ENCODE assay signal across 8 cellular contexts in genomic region chr10:129467346-129468119, GRCh38. TPM values are rescaled to one million over a fixed set of nuclear protein-coding genes. Genes with fewer than 3 reads are reported as not detected.
A peak's percentile ranks its signal among the peaks of the same experiment; 100 is the strongest.
DNase-seq lines count a peak whose midpoint lies in the region; ATAC-seq, FAIRE-seq and TF ChIP-seq lines count a peak whose summit lies in the region.

No MANE protein-coding gene starts in this region.

- no peak for TF ChIP-seq EP300 in gastroesophageal sphincter (IDR thresholded peaks at IDR 0.05)

- intact Hi-C loops in activated CD4-positive, alpha-beta memory T cell treated with anti-CD3 and anti-CD28 coated beads for 36 hours (cut with micrococcal nuclease), result loop anchor here (1.0 kb wide), 3 partner anchors 643 to 712 kb away; partner anchors contain the start of genes C10orf143 and GLRX3

- CTCF ChIA-PET in activated CD4-positive, alpha-beta memory T cell treated with anti-CD3 and anti-CD28 coated beads for 36 hours (lab: Charles Lee), result interaction anchor here (1.2 kb wide), 1 partner anchor 643 kb away, joined by 7 read pairs; the partner anchor contains the start of gene C10orf143

- peak overlapping the region; percentile 67 to 87 (median 86) for H3K27ac ChIP-seq in gastroesophageal sphincter

- POLR2A ChIA-PET in activated CD4-positive, alpha-beta memory T cell treated with anti-CD3 and anti-CD28 coated beads for 36 hours (lab: Charles Lee), result interaction anchor here (0.6 to 2.2 kb wide), 2 partner anchors 643 to 833 kb away, joined by 3 to 13 read pairs; partner anchors contain the start of gene C10orf143

- ATAC-seq in HG02943 (IDR thresholded peaks at IDR 0.05; ENCODE audit: low read depth, unreplicated experiment) (peak; percentile 10), gastroesophageal sphincter (no peak), HG03439 (IDR thresholded peaks at IDR 0.05; ENCODE audit: unreplicated experiment) (no peak)

- H3K27me3 Mint-ChIP-seq in activated CD4-positive, alpha-beta memory T cell treated with anti-CD3 and anti-CD28 coated beads for 36 hours, result no peaks in the 10 kb centered on the region

- DNase-seq in GM18507 (ENCODE audit: extremely low spot score, insufficient read length, low read depth), result no peak
- no peak for DNase-seq in activated CD4-positive, alpha-beta memory T cell treated with anti-CD3 and anti-CD28 coated beads for 36 hours
- DNase-seq in pons (ENCODE audit: low spot score), result peak; percentile 19
- DNase-seq in NCI-H1436 (lab: John Stamatoyannopoulos, UW), result no peak
- DNase-seq in NCI-H1092 (lab: John Stamatoyannopoulos, UW), result no peak

- H3K36me3 ChIP-seq in gastroesophageal sphincter, result peaks cover 0 to 23% of the 10 kb centered on the region in 2 donors

- TF ChIP-seq CTCF in gastroesophageal sphincter (IDR thresholded peaks at IDR 0.05), result no peak

- no peak for TF ChIP-seq POLR2A in gastroesophageal sphincter (IDR thresholded peaks at IDR 0.05)

- H3K9me3 Mint-ChIP-seq in activated CD4-positive, alpha-beta memory T cell treated with anti-CD3 and anti-CD28 coated beads for 36 hours, result no peaks in the 10 kb centered on the region

- peaks cover 19% of the 10 kb centered on the region for H3K36me3 Mint-ChIP-seq in activated CD4-positive, alpha-beta memory T cell treated with anti-CD3 and anti-CD28 coated beads for 36 hours

- H3K27ac Mint-ChIP-seq in activated CD4-positive, alpha-beta memory T cell treated with anti-CD3 and anti-CD28 coated beads for 36 hours, result peak overlapping the region; percentile 54

- peaks cover 0 to 24% (median 5%) of the 10 kb centered on the region in 3 donors for H3K4me1 ChIP-seq in gastroesophageal sphincter

- peaks cover 11% of the 10 kb centered on the region for H3K4me1 Mint-ChIP-seq in activated CD4-positive, alpha-beta memory T cell treated with anti-CD3 and anti-CD28 coated beads for 36 hours (ENCODE audit: low read depth)

- H3K27me3 ChIP-seq in gastroesophageal sphincter, result no peaks in the 10 kb centered on the region

- H3K4me3 ChIP-seq in gastroesophageal sphincter, result peak overlapping the region; percentile 60 to 83

- peak overlapping the region; percentile 75 for H3K4me3 Mint-ChIP-seq in activated CD4-positive, alpha-beta memory T cell treated with anti-CD3 and anti-CD28 coated beads for 36 hours

- 70% methylated on average over 5 of the region's 26 CpGs; no CpG with 5 or more reads in 1 of the 2 donors for WGBS in gastroesophageal sphincter (ENCODE audit: low coverage in 1 of 2), 2 donors

- FAIRE-seq in GM18507 (lab: Jason Lieb, UNC), result peak; percentile 56

- H3K9me3 ChIP-seq in gastroesophageal sphincter, result no peaks in the 10 kb centered on the region

RNA-seq across cellular contexts. Expression of gene MGMT, which starts 0.5 kb away (rescaled TPM):
- 10 to 100 TPM; 22.9 to 23.8 TPM for total RNA-seq in activated CD4-positive, alpha-beta memory T cell treated with anti-CD3 and anti-CD28 coated beads for 36 hours
- total RNA-seq in gastroesophageal sphincter, result 10 to 100 TPM; 16.5 to 37.5 (median 32.1) TPM
